ENCODE assay signal across 13 cellular contexts in genomic region chr12:15152864-15153263, GRCh38.
DNase-seq lines count a peak whose midpoint lies in the region; ATAC-seq and TF ChIP-seq lines count a peak whose summit lies in the region.
"Had no signal": no experiment of that assay in that cellular context is flagged by ENCODE, and none has a peak within 500 bp of the region (broad histone marks: within the 10 kb centered on the region; RNA-seq: fewer than 3 reads in every experiment).

No MANE protein-coding gene starts in this region.

- peak; percentile 13 for DNase-seq in GM03348 (ENCODE audit: low spot score)
- peak; percentile 77 for DNase-seq in astrocyte of the spinal cord (ENCODE audit: low read depth, low spot score)
- DNase-seq in left ventricle myocardium inferior: no peak
- DNase-seq in ovary: no peak
- no peak for DNase-seq in activated CD4-positive, alpha-beta memory T cell treated with anti-CD3 and anti-CD28 coated beads for 36 hours
- no peak for DNase-seq in activated CD4-positive, alpha-beta T cell treated with anti-CD3 and anti-CD28 coated beads for 36 hours
- DNase-seq: CD4-positive, alpha-beta memory T cell; NCI-H510A treated with DMSO at 0.1 percent for 48 hours; nephron progenitor cell; SK-N-SH had no signal

- H3K9me3 ChIP-seq in left ventricle myocardium inferior (replicated peaks) (no peaks in the 10 kb centered on the region), skeletal muscle tissue (ENCODE audit: control insufficient read depth in 3 of 3, low read length in 3 of 3) (no peaks in the 10 kb centered on the region), ovary (no peaks in the 10 kb centered on the region)
- H3K9me3 ChIP-seq: SK-N-SH had no signal

- H3K4me3 Mint-ChIP-seq in activated CD4-positive, alpha-beta memory T cell treated with anti-CD3 and anti-CD28 coated beads for 36 hours: no peak overlapping the region
- H3K4me3 Mint-ChIP-seq in activated CD4-positive, alpha-beta T cell treated with anti-CD3 and anti-CD28 coated beads for 36 hours: no peak overlapping the region
- H3K4me3 Mint-ChIP-seq: CD4-positive, alpha-beta memory T cell; nephron progenitor cell had no signal

- H3K36me3 Mint-ChIP-seq in activated CD4-positive, alpha-beta memory T cell treated with anti-CD3 and anti-CD28 coated beads for 36 hours: no peaks in the 10 kb centered on the region
- H3K36me3 Mint-ChIP-seq in activated CD4-positive, alpha-beta T cell treated with anti-CD3 and anti-CD28 coated beads for 36 hours (ENCODE audit: low read depth): no peaks in the 10 kb centered on the region
- H3K36me3 Mint-ChIP-seq: CD4-positive, alpha-beta memory T cell had no signal

- peaks cover 6% of the 10 kb centered on the region for H3K27me3 Mint-ChIP-seq in activated CD4-positive, alpha-beta memory T cell treated with anti-CD3 and anti-CD28 coated beads for 36 hours
- peaks cover 2% of the 10 kb centered on the region for H3K27me3 Mint-ChIP-seq in activated CD4-positive, alpha-beta T cell treated with anti-CD3 and anti-CD28 coated beads for 36 hours

- H3K36me3 ChIP-seq in left ventricle myocardium inferior (no peaks in the 10 kb centered on the region), skeletal muscle tissue (ENCODE audit: control insufficient read depth in 3 of 3, insufficient read depth in 3 of 3, low read length in 3 of 3) (no peaks in the 10 kb centered on the region), ovary (no peaks in the 10 kb centered on the region)

- H3K27ac Mint-ChIP-seq in activated CD4-positive, alpha-beta memory T cell treated with anti-CD3 and anti-CD28 coated beads for 36 hours: no peak overlapping the region
- no peak overlapping the region for H3K27ac Mint-ChIP-seq in activated CD4-positive, alpha-beta T cell treated with anti-CD3 and anti-CD28 coated beads for 36 hours
- H3K27ac Mint-ChIP-seq: CD4-positive, alpha-beta memory T cell; nephron progenitor cell had no signal

- TF ChIP-seq POLR2A in ovary (IDR thresholded peaks at IDR 0.05): no peak

- 5 to 9% (median 8%) methylated on average over 2 of the region's 2 CpGs for WGBS in ovary, 3 donors

- H3K4me1 Mint-ChIP-seq in activated CD4-positive, alpha-beta memory T cell treated with anti-CD3 and anti-CD28 coated beads for 36 hours (ENCODE audit: low read depth): no peaks in the 10 kb centered on the region
- H3K4me1 Mint-ChIP-seq in activated CD4-positive, alpha-beta T cell treated with anti-CD3 and anti-CD28 coated beads for 36 hours: no peaks in the 10 kb centered on the region
- H3K4me1 Mint-ChIP-seq: CD4-positive, alpha-beta memory T cell had no signal

- no peak overlapping the region for H3K9ac ChIP-seq in skeletal muscle tissue (ENCODE audit: low read depth in 1 of 3, low read length in 3 of 3)
- H3K9ac ChIP-seq: KMS-11, SK-N-SH had no signal

- POLR2A ChIA-PET in activated CD4-positive, alpha-beta memory T cell treated with anti-CD3 and anti-CD28 coated beads for 36 hours (lab: Charles Lee): no interaction called here
- POLR2A ChIA-PET in activated CD4-positive, alpha-beta T cell treated with anti-CD3 and anti-CD28 coated beads for 36 hours (lab: Charles Lee): no interaction called here

- CTCF ChIA-PET in activated CD4-positive, alpha-beta memory T cell treated with anti-CD3 and anti-CD28 coated beads for 36 hours (lab: Charles Lee): interaction anchor here (4.1 kb wide), 1 partner anchor 68 kb away, joined by 18 read pairs; the partner anchor contains the start of gene RERG
- CTCF ChIA-PET in activated CD4-positive, alpha-beta T cell treated with anti-CD3 and anti-CD28 coated beads for 36 hours (lab: Charles Lee): interaction anchor here (0.5 to 1.0 kb wide), 4 partner anchors 8 to 432 kb away, joined by 3 read pairs; no protein-coding TSS in a partner anchor

- H3K4me3 ChIP-seq in astrocyte of the spinal cord (ENCODE audit: low read depth, low read length) (no peak overlapping the region), left ventricle myocardium inferior (no peak overlapping the region), skeletal muscle tissue (ENCODE audit: low read length in 3 of 3) (no peak overlapping the region), ovary (no peak overlapping the region)

- no peaks in the 10 kb centered on the region for H3K9me3 Mint-ChIP-seq in activated CD4-positive, alpha-beta memory T cell treated with anti-CD3 and anti-CD28 coated beads for 36 hours
- no peaks in the 10 kb centered on the region for H3K9me3 Mint-ChIP-seq in activated CD4-positive, alpha-beta T cell treated with anti-CD3 and anti-CD28 coated beads for 36 hours (ENCODE audit: low read depth)
- H3K9me3 Mint-ChIP-seq: CD4-positive, alpha-beta memory T cell; nephron progenitor cell had no signal

- in situ Hi-C loops in astrocyte of the spinal cord (cut with HindIII; ENCODE audit: low sequenced_read_pairs): no loop called here

- no peak for TF ChIP-seq EP300 in ovary (IDR thresholded peaks at IDR 0.05)

- H3K4me1 ChIP-seq in left ventricle myocardium inferior (peaks cover 24% of the 10 kb centered on the region), skeletal muscle tissue (ENCODE audit: control insufficient read depth in 3 of 3, insufficient read depth in 3 of 3, low read length in 3 of 3) (peaks cover 0 to 8% (median 7%) of the 10 kb centered on the region in 3 donors), ovary (ENCODE audit: insufficient read depth) (peaks cover 12% of the 10 kb centered on the region)

- peak overlapping the region; percentile 49 for H3K27ac ChIP-seq in left ventricle myocardium inferior (replicated peaks)
- H3K27ac ChIP-seq in skeletal muscle tissue (ENCODE audit: low read depth, low read length): peak overlapping the region; percentile 29
- peak overlapping the region in 1 of 2 donors; percentile 6 for H3K27ac ChIP-seq in ovary
- H3K27ac ChIP-seq: KMS-11 had no signal

- intact Hi-C loops in left ventricle myocardium inferior (cut with micrococcal nuclease) (loop anchor here (2.0 kb wide), 1 partner anchor 68 kb away; the partner anchor contains the start of gene RERG), ovary (cut with DNase I) (loop anchor here in 3 of 4 donors (5.0 to 10.0 kb wide), 3 partner anchors 69 to 148 kb away; partner anchors contain the start of gene RERG (in 2 of the 3))
- intact Hi-C loops in activated CD4-positive, alpha-beta memory T cell treated with anti-CD3 and anti-CD28 coated beads for 36 hours (cut with micrococcal nuclease): no loop called here
- intact Hi-C loops in activated CD4-positive, alpha-beta T cell treated with anti-CD3 and anti-CD28 coated beads for 36 hours (cut with DNase I, micrococcal nuclease): loop anchor here (5.0 kb wide), 1 partner anchor 114 kb away; no protein-coding TSS in a partner anchor

- TF ChIP-seq CTCF in astrocyte of the spinal cord (IDR thresholded peaks at IDR 0.05; ENCODE audit: low read depth, low read length): no peak
- TF ChIP-seq CTCF in left ventricle myocardium inferior (IDR thresholded peaks at IDR 0.05; ENCODE audit: borderline replicate concordance): no peak
- TF ChIP-seq CTCF in ovary (IDR thresholded peaks at IDR 0.05): no peak

- peaks cover 13% of the 10 kb centered on the region for H3K27me3 ChIP-seq in left ventricle myocardium inferior (ENCODE audit: low read depth)
- no peaks in the 10 kb centered on the region for H3K27me3 ChIP-seq in skeletal muscle tissue (ENCODE audit: control insufficient read depth in 3 of 3, insufficient read depth in 3 of 3, low read length in 3 of 3)
- no peaks in the 10 kb centered on the region for H3K27me3 ChIP-seq in ovary

- no peak for ATAC-seq in activated CD4-positive, alpha-beta T cell treated with anti-CD3 and anti-CD28 coated beads for 36 hours
- ATAC-seq in HG02678 (IDR thresholded peaks at IDR 0.05; ENCODE audit: unreplicated experiment): no peak

Comparison
In these comparisons a context has a peak if more than half of its experiments do, and no peak if none do; other contexts are left out.
1. DNase-seq: peak in GM03348 (single experiment) and astrocyte of the spinal cord (single experiment); none in left ventricle myocardium inferior (single experiment), ovary (0 of 5), activated CD4-positive, alpha-beta memory T cell treated with anti-CD3 and anti-CD28 coated beads for 36 hours (single experiment) and activated CD4-positive, alpha-beta T cell treated with anti-CD3 and anti-CD28 coated beads for 36 hours (single experiment).